17 cellular contexts compared by ENCODE assay signal in the genomic region with DNA sequence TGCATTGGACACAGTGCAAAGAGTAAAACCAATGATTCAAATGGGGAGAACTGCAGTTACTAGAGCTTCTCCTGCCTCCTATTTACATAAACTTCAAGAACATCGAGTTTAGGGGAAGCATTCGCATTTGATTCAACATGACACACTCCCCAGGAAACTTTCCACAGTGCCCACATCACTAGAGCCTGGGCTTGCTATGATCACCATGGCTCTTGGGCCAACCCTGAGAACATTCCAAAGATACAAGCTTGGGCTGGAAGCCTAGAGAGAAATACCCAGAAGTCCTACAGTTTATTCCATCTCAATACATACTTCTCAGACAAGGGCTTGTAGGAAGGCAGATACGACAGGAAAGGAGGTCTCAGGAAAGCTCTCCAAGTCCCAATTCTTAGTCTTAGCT.
DNase-seq lines count a peak whose midpoint lies in the region; ATAC-seq and TF ChIP-seq lines count a peak whose summit lies in the region.
"Had no signal": no experiment of that assay in that cellular context is flagged by ENCODE, and none has a peak within 500 bp of the region (broad histone marks: within the 10 kb centered on the region; RNA-seq: fewer than 3 reads in every experiment).

No MANE protein-coding gene starts in this region.

- 88 to 92% methylated on average over 3 of the region's 3 CpGs for WGBS in GM23248 (ENCODE audit: low coverage in 1 of 2, low lambda C conversion rate in 2 of 2, missing lambda C conversion rate in 2 of 2), 2 experiments

- peak overlapping the region in 8 of 11 experiments; percentile 5 to 82 (median 80); a peak in 14 of 22 replicates for H3K4me2 ChIP-seq in BLaER1 treated with 17β-estradiol and CSF1 and Interleukin-3, amounts not matched to agents 10 nM and 100 nM
- no peak overlapping the region for H3K4me2 ChIP-seq in GM23248 (ENCODE audit: unreplicated experiment)

- H2AFZ ChIP-seq in GM23248, result no peak overlapping the region

- H3K9me2 ChIP-seq in GM23248 (ENCODE audit: insufficient read depth), result no peaks in the 10 kb centered on the region

- no peak overlapping the region for H3K9ac ChIP-seq in BLaER1 treated with 17β-estradiol and CSF1 and Interleukin-3, amounts not matched to agents 10 nM and 100 nM
- H3K9ac ChIP-seq in GM23248, result no peak overlapping the region

- no peak for DNase-seq in activated CD4-positive, alpha-beta T cell treated with anti-CD3 and anti-CD28 coated beads, Interleukin-2, amount 10 ng/mL, durations not matched to agents 7 days and 5 days
- DNase-seq in activated CD4-positive, alpha-beta T cell treated with anti-CD3 and anti-CD28 coated beads for 4 hours, result no peak
- peak; percentile 49 for DNase-seq in astrocyte of the hippocampus (ENCODE audit: low read depth, low spot score)
- no peak for DNase-seq in breast epithelium (ENCODE audit: low spot score in 2 of 2)
- no peak for DNase-seq in COLO668 (lab: John Stamatoyannopoulos, UW; ENCODE audit: unreplicated experiment)
- no peak for DNase-seq in GM23248
- DNase-seq: DMS53, GDM1, KG1, MM.1S, NCI-H1930, NCI-H2171, NCI-H446 treated with DMSO at 0.1 percent for 48 hours, NCI-H748 treated with DMSO at 0.1 percent for 48 hours, PC-3 had no signal

- no peak overlapping the region for H3K4me3 Mint-ChIP-seq in activated CD4-positive, alpha-beta T cell treated with anti-CD3 and anti-CD28 coated beads, Interleukin-2, amount 10 ng/mL, durations not matched to agents 7 days and 5 days
- H3K4me3 Mint-ChIP-seq in stimulated activated memory B cell treated with anti-CD40 and anti-IgM and Interleukin-4, amounts not matched to agents 10 μg/mL and 1 μg/mL and 100 μg/mL, for 72 hours, result no peak overlapping the region

- CTCF ChIA-PET in activated CD4-positive, alpha-beta T cell treated with anti-CD3 and anti-CD28 coated beads, Interleukin-2, amount 10 ng/mL, durations not matched to agents 7 days and 5 days (lab: Charles Lee), result interaction anchor here (1.2 to 1.5 kb wide), 4 partner anchors 10 to 32 kb away, joined by 3 to 6 read pairs (median 4); no protein-coding TSS in a partner anchor

- peak overlapping the region; percentile 0 for H3K27ac Mint-ChIP-seq in activated CD4-positive, alpha-beta T cell treated with anti-CD3 and anti-CD28 coated beads, Interleukin-2, amount 10 ng/mL, durations not matched to agents 7 days and 5 days
- H3K27ac Mint-ChIP-seq in stimulated activated memory B cell treated with anti-CD40 and anti-IgM and Interleukin-4, amounts not matched to agents 10 μg/mL and 1 μg/mL and 100 μg/mL, for 72 hours, result peak overlapping the region; percentile 27

- no peaks in the 10 kb centered on the region for H3K27me3 Mint-ChIP-seq in activated CD4-positive, alpha-beta T cell treated with anti-CD3 and anti-CD28 coated beads, Interleukin-2, amount 10 ng/mL, durations not matched to agents 7 days and 5 days
- no peaks in the 10 kb centered on the region for H3K27me3 Mint-ChIP-seq in stimulated activated memory B cell treated with anti-CD40 and anti-IgM and Interleukin-4, amounts not matched to agents 10 μg/mL and 1 μg/mL and 100 μg/mL, for 72 hours

- peaks cover 65% of the 10 kb centered on the region for H3K4me1 Mint-ChIP-seq in activated CD4-positive, alpha-beta T cell treated with anti-CD3 and anti-CD28 coated beads, Interleukin-2, amount 10 ng/mL, durations not matched to agents 7 days and 5 days
- peaks cover 14% of the 10 kb centered on the region for H3K4me1 Mint-ChIP-seq in stimulated activated memory B cell treated with anti-CD40 and anti-IgM and Interleukin-4, amounts not matched to agents 10 μg/mL and 1 μg/mL and 100 μg/mL, for 72 hours

- in situ Hi-C loops in GM23248 (cut with MboI), result no loop called here

- intact Hi-C loops in breast epithelium (cut with DNase I; ENCODE audit: low total_unique reads), result no loop called here

- no peaks in the 10 kb centered on the region for H3K36me3 ChIP-seq in BLaER1 treated with 17β-estradiol and CSF1 and Interleukin-3, amounts not matched to agents 10 nM and 100 nM
- H3K36me3 ChIP-seq in breast epithelium (no peaks in the 10 kb centered on the region), GM23248 (ENCODE audit: low read depth) (no peaks in the 10 kb centered on the region)

- no peak for TF ChIP-seq POLR2A in breast epithelium (IDR thresholded peaks at IDR 0.05)

- no peak for TF ChIP-seq CTCF in breast epithelium (IDR thresholded peaks at IDR 0.05)

- peaks cover 9% of the 10 kb centered on the region for H3K9me3 Mint-ChIP-seq in activated CD4-positive, alpha-beta T cell treated with anti-CD3 and anti-CD28 coated beads, Interleukin-2, amount 10 ng/mL, durations not matched to agents 7 days and 5 days
- H3K9me3 Mint-ChIP-seq in stimulated activated memory B cell treated with anti-CD40 and anti-IgM and Interleukin-4, amounts not matched to agents 10 μg/mL and 1 μg/mL and 100 μg/mL, for 72 hours, result no peaks in the 10 kb centered on the region

- H3K79me2 ChIP-seq in GM23248 (ENCODE audit: insufficient read depth), result no peaks in the 10 kb centered on the region

- peaks cover 13% of the 10 kb centered on the region for H3K36me3 Mint-ChIP-seq in activated CD4-positive, alpha-beta T cell treated with anti-CD3 and anti-CD28 coated beads, Interleukin-2, amount 10 ng/mL, durations not matched to agents 7 days and 5 days (ENCODE audit: low read depth)
- peaks cover 30% of the 10 kb centered on the region for H3K36me3 Mint-ChIP-seq in stimulated activated memory B cell treated with anti-CD40 and anti-IgM and Interleukin-4, amounts not matched to agents 10 μg/mL and 1 μg/mL and 100 μg/mL, for 72 hours

- peaks cover 0 to 12% (median 0%) of the 10 kb centered on the region in 11 experiments; a peak in 6 of 22 replicates for H3K9me3 ChIP-seq in BLaER1 treated with 17β-estradiol and CSF1 and Interleukin-3, amounts not matched to agents 10 nM and 100 nM (replicated peaks in 1 of 11)
- H3K9me3 ChIP-seq in breast epithelium (no peaks in the 10 kb centered on the region), GM23248 (ENCODE audit: low read depth) (no peaks in the 10 kb centered on the region)

- H4K20me1 ChIP-seq in BLaER1 treated with 17β-estradiol and CSF1 and Interleukin-3, amounts not matched to agents 10 nM and 100 nM, result no peaks in the 10 kb centered on the region
- H4K20me1 ChIP-seq in GM23248 (ENCODE audit: insufficient read depth), result no peaks in the 10 kb centered on the region

- POLR2A ChIA-PET in activated CD4-positive, alpha-beta T cell treated with anti-CD3 and anti-CD28 coated beads, Interleukin-2, amount 10 ng/mL, durations not matched to agents 7 days and 5 days (lab: Charles Lee), result no interaction called here

- peaks cover 0 to 10% (median 0%) of the 10 kb centered on the region in 11 experiments; a peak in 2 of 22 replicates for H3K27me3 ChIP-seq in BLaER1 treated with 17β-estradiol and CSF1 and Interleukin-3, amounts not matched to agents 10 nM and 100 nM
- H3K27me3 ChIP-seq in breast epithelium, result no peaks in the 10 kb centered on the region
- no peaks in the 10 kb centered on the region for H3K27me3 ChIP-seq in GM23248 (replicated peaks; ENCODE audit: insufficient read depth)

- ATAC-seq in stimulated activated memory B cell treated with anti-CD40 and anti-IgM and Interleukin-4, amounts not matched to agents 10 μg/mL and 1 μg/mL and 100 μg/mL, for 72 hours, result no peak
- ATAC-seq: PC-3 had no signal

- H3K4me1 ChIP-seq in BLaER1 treated with 17β-estradiol and CSF1 and Interleukin-3, amounts not matched to agents 10 nM and 100 nM, result peaks cover 20 to 73% (median 58%) of the 10 kb centered on the region in 10 experiments
- H3K4me1 ChIP-seq in breast epithelium (peaks cover 0 to 4% of the 10 kb centered on the region in 2 donors), GM23248 (ENCODE audit: insufficient read depth) (peaks cover 18% of the 10 kb centered on the region)

- H3K4me3 ChIP-seq in BLaER1 treated with 17β-estradiol and CSF1 and Interleukin-3, amounts not matched to agents 10 nM and 100 nM, result no peak overlapping the region
- H3K4me3 ChIP-seq in breast epithelium, result no peak overlapping the region
- H3K4me3 ChIP-seq in GM23248, result no peak overlapping the region

- H3K27ac ChIP-seq in BLaER1 treated with 17β-estradiol and CSF1 and Interleukin-3, amounts not matched to agents 10 nM and 100 nM, result peak overlapping the region in 1 of 11 experiments; percentile 75; a peak in 2 of 22 replicates
- no peak overlapping the region for H3K27ac ChIP-seq in breast epithelium
- no peak overlapping the region for H3K27ac ChIP-seq in GM23248

- peaks cover 5% of the 10 kb centered on the region; the same call in 1 of the 2 replicates for H3F3A ChIP-seq in GM23248 (ENCODE audit: insufficient read depth)
